In genomic region chr1:70042090-70042716, GRCh38 we compare ENCODE assay signal across 2 cellular contexts.
TF ChIP-seq lines count a peak whose summit lies in the region.

No MANE protein-coding gene starts in this region.

TF ChIP-seq in GM23338, 12 proteins besides CTCF, POLR2A, EP300 and RAD21 (continued from another document):
- TF ChIP-seq, protein P1, sequence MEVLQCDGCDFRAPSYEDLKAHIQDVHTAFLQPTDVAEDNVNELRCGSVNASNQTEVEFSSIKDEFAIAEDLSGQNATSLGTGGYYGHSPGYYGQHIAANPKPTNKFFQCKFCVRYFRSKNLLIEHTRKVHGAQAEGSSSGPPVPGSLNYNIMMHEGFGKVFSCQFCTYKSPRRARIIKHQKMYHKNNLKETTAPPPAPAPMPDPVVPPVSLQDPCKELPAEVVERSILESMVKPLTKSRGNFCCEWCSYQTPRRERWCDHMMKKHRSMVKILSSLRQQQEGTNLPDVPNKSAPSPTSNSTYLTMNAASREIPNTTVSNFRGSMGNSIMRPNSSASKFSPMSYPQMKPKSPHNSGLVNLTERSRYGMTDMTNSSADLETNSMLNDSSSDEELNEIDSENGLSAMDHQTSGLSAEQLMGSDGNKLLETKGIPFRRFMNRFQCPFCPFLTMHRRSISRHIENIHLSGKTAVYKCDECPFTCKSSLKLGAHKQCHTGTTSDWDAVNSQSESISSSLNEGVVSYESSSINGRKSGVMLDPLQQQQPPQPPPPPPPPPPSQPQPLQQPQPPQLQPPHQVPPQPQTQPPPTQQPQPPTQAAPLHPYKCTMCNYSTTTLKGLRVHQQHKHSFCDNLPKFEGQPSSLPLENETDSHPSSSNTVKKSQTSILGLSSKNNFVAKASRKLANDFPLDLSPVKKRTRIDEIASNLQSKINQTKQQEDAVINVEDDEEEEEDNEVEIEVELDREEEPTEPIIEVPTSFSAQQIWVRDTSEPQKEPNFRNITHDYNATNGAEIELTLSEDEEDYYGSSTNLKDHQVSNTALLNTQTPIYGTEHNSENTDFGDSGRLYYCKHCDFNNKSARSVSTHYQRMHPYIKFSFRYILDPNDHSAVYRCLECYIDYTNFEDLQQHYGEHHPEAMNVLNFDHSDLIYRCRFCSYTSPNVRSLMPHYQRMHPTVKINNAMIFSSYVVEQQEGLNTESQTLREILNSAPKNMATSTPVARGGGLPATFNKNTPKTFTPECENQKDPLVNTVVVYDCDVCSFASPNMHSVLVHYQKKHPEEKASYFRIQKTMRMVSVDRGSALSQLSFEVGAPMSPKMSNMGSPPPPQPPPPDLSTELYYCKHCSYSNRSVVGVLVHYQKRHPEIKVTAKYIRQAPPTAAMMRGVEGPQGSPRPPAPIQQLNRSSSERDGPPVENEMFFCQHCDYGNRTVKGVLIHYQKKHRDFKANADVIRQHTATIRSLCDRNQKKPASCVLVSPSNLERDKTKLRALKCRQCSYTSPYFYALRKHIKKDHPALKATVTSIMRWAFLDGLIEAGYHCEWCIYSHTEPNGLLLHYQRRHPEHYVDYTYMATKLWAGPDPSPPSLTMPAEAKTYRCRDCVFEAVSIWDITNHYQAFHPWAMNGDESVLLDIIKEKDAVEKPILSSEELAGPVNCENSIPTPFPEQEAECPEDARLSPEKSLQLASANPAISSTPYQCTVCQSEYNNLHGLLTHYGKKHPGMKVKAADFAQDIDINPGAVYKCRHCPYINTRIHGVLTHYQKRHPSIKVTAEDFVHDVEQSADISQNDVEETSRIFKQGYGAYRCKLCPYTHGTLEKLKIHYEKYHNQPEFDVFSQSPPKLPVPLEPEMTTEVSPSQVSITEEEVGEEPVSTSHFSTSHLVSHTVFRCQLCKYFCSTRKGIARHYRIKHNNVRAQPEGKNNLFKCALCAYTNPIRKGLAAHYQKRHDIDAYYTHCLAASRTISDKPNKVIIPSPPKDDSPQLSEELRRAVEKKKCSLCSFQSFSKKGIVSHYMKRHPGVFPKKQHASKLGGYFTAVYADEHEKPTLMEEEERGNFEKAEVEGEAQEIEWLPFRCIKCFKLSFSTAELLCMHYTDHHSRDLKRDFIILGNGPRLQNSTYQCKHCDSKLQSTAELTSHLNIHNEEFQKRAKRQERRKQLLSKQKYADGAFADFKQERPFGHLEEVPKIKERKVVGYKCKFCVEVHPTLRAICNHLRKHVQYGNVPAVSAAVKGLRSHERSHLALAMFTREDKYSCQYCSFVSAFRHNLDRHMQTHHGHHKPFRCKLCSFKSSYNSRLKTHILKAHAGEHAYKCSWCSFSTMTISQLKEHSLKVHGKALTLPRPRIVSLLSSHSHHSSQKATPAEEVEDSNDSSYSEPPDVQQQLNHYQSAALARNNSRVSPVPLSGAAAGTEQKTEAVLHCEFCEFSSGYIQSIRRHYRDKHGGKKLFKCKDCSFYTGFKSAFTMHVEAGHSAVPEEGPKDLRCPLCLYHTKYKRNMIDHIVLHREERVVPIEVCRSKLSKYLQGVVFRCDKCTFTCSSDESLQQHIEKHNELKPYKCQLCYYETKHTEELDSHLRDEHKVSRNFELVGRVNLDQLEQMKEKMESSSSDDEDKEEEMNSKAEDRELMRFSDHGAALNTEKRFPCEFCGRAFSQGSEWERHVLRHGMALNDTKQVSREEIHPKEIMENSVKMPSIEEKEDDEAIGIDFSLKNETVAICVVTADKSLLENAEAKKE (CRISPR knock-in tag; IDR thresholded peaks at IDR 0.05), result no peak
- TF ChIP-seq POLR2AphosphoS5 (IDR thresholded peaks at IDR 0.05; ENCODE audit: low read depth), result no peak
- no peak for TF ChIP-seq REST (IDR thresholded peaks at IDR 0.05; ENCODE audit: unreplicated experiment)
- TF ChIP-seq EZH2 (IDR thresholded peaks at IDR 0.05; ENCODE audit: low read depth, unreplicated experiment), result no peak

TF ChIP-seq in K562, 482 proteins besides CTCF, POLR2A, EP300 and RAD21 (continued from another document and continues in another):
- TF ChIP-seq ELK3 (CRISPR knock-in tag; IDR thresholded peaks at IDR 0.05) (0 out of 2 replicates have a peak, but pooled peaks have one; percentile 33), TEAD4 (IDR thresholded peaks at IDR 0.05; ENCODE audit: low read length) (peak; percentile 45), TEAD4 (CRISPR knock-in tag; IDR thresholded peaks at IDR 0.05; ENCODE audit: borderline replicate concordance) (no peak), RBFOX2 (IDR thresholded peaks at IDR 0.05; ENCODE audit: low read depth, low read length) (0 out of 2 replicates have a peak, but pooled peaks have one; percentile 37), MECOM (CRISPR knock-in tag; IDR thresholded peaks at IDR 0.05) (0 out of 2 replicates have a peak, but pooled peaks have one; percentile 10), SOX6 (IDR thresholded peaks at IDR 0.05) (peak; percentile 53; the same call in 1 of the 2 replicates), ZNF699 (CRISPR knock-in tag; IDR thresholded peaks at IDR 0.05; ENCODE audit: insufficient replicate concordance) (no peak), JUND (IDR thresholded peaks at IDR 0.05; ENCODE audit: borderline replicate concordance, low read depth, low read length) (no peak), JUND (tag; IDR thresholded peaks at IDR 0.05; ENCODE audit: borderline replicate concordance, low read depth, low read length) (peak; percentile 12; the same call in 1 of the 3 replicates), NBN (IDR thresholded peaks at IDR 0.05; ENCODE audit: low read depth) (peak; percentile 46; the same call in 1 of the 2 replicates), ZNF668 (CRISPR knock-in tag; IDR thresholded peaks at IDR 0.05) (0 out of 2 replicates have a peak, but pooled peaks have one; percentile 48), ZKSCAN8 (CRISPR knock-in tag; IDR thresholded peaks at IDR 0.05) (peak; percentile 64; the same call in 1 of the 2 replicates), MTA1 (IDR thresholded peaks at IDR 0.05; ENCODE audit: borderline replicate concordance) (no peak), TCF3 (CRISPR knock-in tag; IDR thresholded peaks at IDR 0.05) (0 out of 2 replicates have a peak, but pooled peaks have one; percentile 10), DEAF1 (CRISPR knock-in tag; IDR thresholded peaks at IDR 0.05) (no peak), C11orf30 (IDR thresholded peaks at IDR 0.05; ENCODE audit: low read depth) (0 out of 2 replicates have a peak, but pooled peaks have one; percentile 1), RCOR1 (IDR thresholded peaks at IDR 0.05; ENCODE audit: borderline replicate concordance in 1 of 2, low read depth in 2 of 2, low read length in 2 of 2) (peak in 1 of 2 experiments; percentile 80; a peak in 2 of 4 replicates), KLF16 (IDR thresholded peaks at IDR 0.05) (0 out of 2 replicates have a peak, but pooled peaks have one; percentile 2), PML (IDR thresholded peaks at IDR 0.05; ENCODE audit: low read length) (peak; percentile 36; the same call in 1 of the 2 replicates), ZBTB1 (CRISPR knock-in tag; IDR thresholded peaks at IDR 0.05; ENCODE audit: borderline replicate concordance, low read depth) (no peak), ESRRA (IDR thresholded peaks at IDR 0.05; ENCODE audit: borderline replicate concordance, low read depth) (peak; percentile 97), NR2C2 (CRISPR knock-in tag; IDR thresholded peaks at IDR 0.05) (no peak), NR2C2 (tag; IDR thresholded peaks at IDR 0.05) (peak; percentile 42; the same call in 1 of the 2 replicates)
- TF ChIP-seq, protein P2, sequence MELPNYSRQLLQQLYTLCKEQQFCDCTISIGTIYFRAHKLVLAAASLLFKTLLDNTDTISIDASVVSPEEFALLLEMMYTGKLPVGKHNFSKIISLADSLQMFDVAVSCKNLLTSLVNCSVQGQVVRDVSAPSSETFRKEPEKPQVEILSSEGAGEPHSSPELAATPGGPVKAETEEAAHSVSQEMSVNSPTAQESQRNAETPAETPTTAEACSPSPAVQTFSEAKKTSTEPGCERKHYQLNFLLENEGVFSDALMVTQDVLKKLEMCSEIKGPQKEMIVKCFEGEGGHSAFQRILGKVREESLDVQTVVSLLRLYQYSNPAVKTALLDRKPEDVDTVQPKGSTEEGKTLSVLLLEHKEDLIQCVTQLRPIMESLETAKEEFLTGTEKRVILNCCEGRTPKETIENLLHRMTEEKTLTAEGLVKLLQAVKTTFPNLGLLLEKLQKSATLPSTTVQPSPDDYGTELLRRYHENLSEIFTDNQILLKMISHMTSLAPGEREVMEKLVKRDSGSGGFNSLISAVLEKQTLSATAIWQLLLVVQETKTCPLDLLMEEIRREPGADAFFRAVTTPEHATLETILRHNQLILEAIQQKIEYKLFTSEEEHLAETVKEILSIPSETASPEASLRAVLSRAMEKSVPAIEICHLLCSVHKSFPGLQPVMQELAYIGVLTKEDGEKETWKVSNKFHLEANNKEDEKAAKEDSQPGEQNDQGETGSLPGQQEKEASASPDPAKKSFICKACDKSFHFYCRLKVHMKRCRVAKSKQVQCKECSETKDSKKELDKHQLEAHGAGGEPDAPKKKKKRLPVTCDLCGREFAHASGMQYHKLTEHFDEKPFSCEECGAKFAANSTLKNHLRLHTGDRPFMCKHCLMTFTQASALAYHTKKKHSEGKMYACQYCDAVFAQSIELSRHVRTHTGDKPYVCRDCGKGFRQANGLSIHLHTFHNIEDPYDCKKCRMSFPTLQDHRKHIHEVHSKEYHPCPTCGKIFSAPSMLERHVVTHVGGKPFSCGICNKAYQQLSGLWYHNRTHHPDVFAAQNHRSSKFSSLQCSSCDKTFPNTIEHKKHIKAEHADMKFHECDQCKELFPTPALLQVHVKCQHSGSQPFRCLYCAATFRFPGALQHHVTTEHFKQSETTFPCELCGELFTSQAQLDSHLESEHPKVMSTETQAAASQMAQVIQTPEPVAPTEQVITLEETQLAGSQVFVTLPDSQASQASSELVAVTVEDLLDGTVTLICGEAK (IDR thresholded peaks at IDR 0.05), result peak; percentile 16; the same call in 1 of the 2 replicates
- TF ChIP-seq, protein P2 (CRISPR knock-in tag; IDR thresholded peaks at IDR 0.05), result no peak
- TF ChIP-seq, protein P3, sequence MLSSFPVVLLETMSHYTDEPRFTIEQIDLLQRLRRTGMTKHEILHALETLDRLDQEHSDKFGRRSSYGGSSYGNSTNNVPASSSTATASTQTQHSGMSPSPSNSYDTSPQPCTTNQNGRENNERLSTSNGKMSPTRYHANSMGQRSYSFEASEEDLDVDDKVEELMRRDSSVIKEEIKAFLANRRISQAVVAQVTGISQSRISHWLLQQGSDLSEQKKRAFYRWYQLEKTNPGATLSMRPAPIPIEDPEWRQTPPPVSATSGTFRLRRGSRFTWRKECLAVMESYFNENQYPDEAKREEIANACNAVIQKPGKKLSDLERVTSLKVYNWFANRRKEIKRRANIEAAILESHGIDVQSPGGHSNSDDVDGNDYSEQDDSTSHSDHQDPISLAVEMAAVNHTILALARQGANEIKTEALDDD (IDR thresholded peaks at IDR 0.05), result peak; percentile 77
- TF ChIP-seq, protein P4, sequence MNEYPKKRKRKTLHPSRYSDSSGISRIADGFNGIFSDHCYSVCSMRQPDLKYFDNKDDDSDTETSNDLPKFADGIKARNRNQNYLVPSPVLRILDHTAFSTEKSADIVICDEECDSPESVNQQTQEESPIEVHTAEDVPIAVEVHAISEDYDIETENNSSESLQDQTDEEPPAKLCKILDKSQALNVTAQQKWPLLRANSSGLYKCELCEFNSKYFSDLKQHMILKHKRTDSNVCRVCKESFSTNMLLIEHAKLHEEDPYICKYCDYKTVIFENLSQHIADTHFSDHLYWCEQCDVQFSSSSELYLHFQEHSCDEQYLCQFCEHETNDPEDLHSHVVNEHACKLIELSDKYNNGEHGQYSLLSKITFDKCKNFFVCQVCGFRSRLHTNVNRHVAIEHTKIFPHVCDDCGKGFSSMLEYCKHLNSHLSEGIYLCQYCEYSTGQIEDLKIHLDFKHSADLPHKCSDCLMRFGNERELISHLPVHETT (CRISPR knock-in tag; conservative IDR thresholded peaks at IDR 0.05 in 1 of 2, IDR thresholded peaks at IDR 0.05 in 1 of 2), result peak in 1 of 2 experiments; percentile 60; a peak in 1 of 4 replicates
